12 cellular contexts compared by ENCODE assay signal in the genomic region with DNA sequence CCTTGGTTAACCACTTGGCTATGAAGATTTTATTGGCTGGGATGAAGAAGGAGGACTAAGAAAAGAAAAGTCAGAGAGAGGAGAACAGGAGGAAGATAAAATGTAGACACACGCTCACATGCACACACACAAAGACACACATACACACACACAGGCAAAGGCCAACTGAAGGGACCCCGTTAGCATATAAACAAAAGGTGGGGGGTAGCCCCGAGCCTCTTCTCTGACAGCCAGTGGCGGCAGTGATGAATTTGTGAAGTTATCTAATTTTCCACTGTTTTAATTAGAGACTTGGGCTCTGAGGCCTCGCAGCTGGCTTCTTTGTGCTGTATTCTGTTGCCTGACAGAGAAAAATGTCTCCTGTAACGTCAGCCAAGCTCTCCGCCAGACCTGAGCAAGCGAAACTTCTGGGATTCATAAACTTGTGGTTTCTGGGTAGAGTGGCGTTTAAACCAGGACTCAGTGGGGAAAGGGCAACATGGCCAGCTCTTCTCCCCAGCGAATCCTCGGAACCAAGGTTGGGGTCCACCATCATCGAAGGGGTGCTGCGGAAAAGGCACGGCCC.
DNase-seq lines count a peak whose midpoint lies in the region; TF ChIP-seq lines count a peak whose summit lies in the region.
"Had no signal": no experiment of that assay in that cellular context is flagged by ENCODE, and none has a peak within 500 bp of the region (broad histone marks: within the 10 kb centered on the region; RNA-seq: fewer than 3 reads in every experiment).

No MANE protein-coding gene starts in this region.

- H3K4me1 ChIP-seq in mesenchymal stem cell (ENCODE audit: control insufficient read depth, insufficient read depth, low read depth, low read length) (no peaks in the 10 kb centered on the region), right atrium auricular region (no peaks in the 10 kb centered on the region)
- H3K4me1 ChIP-seq: breast epithelium had no signal

- H3K27ac Mint-ChIP-seq in type B pancreatic cell = peak overlapping the region; percentile 48

- H3K4me2 ChIP-seq in mesenchymal stem cell (ENCODE audit: low read length, poor library complexity, severe bottlenecking) = no peak overlapping the region

- no peak overlapping the region for H2AK5ac ChIP-seq in mesenchymal stem cell (ENCODE audit: low read length, severe bottlenecking)

- H3K9ac ChIP-seq in mesenchymal stem cell (ENCODE audit: low read length) = peak overlapping the region; percentile 69

- peak overlapping the region; percentile 57 for H2BK15ac ChIP-seq in mesenchymal stem cell (ENCODE audit: low read depth, poor library complexity, severe bottlenecking)

- peak overlapping the region in 1 of 2 experiments; percentile 28 for H3K14ac ChIP-seq in mesenchymal stem cell (ENCODE audit: low read length in 2 of 2)

- H3K9me3 Mint-ChIP-seq in type B pancreatic cell = no peaks in the 10 kb centered on the region

- peak overlapping the region; percentile 65 to 92 for H2BK12ac ChIP-seq in mesenchymal stem cell (ENCODE audit: low read length in 2 of 2)

- peak overlapping the region; percentile 94 to 99 for H3K4ac ChIP-seq in mesenchymal stem cell (ENCODE audit: low read depth in 1 of 2, low read length in 2 of 2)

- H3K18ac ChIP-seq in mesenchymal stem cell (ENCODE audit: low read depth in 1 of 2, low read length in 2 of 2) = peak overlapping the region; percentile 90 to 97

- peak overlapping the region; percentile 29 for H3K4me3 Mint-ChIP-seq in type B pancreatic cell

- peaks cover 0 to 17% of the 10 kb centered on the region in 2 experiments for H3K27me3 ChIP-seq in mesenchymal stem cell (ENCODE audit: control insufficient read depth in 1 of 2, insufficient read depth in 1 of 2, low read length in 2 of 2)
- H3K27me3 ChIP-seq in right atrium auricular region = no peaks in the 10 kb centered on the region
- H3K27me3 ChIP-seq: upper lobe of left lung had no signal

- no peak for TF ChIP-seq CTCF in cardiac fibroblast (IDR thresholded peaks at IDR 0.05; ENCODE audit: low read depth, low read length)
- no peak for TF ChIP-seq CTCF in type B pancreatic cell (conservative IDR thresholded peaks at IDR 0.05)
- no peak for TF ChIP-seq CTCF in right atrium auricular region (IDR thresholded peaks at IDR 0.05)

- peak overlapping the region in 1 of 2 experiments; percentile 42 for H3K23ac ChIP-seq in mesenchymal stem cell (ENCODE audit: low read length in 2 of 2)

- H2AFZ ChIP-seq in mesenchymal stem cell (ENCODE audit: low read depth, low read length) = no peak overlapping the region

- H2BK5ac ChIP-seq in mesenchymal stem cell (ENCODE audit: low read depth, low read length, poor library complexity, severe bottlenecking) = no peak overlapping the region

- H3K9me3 ChIP-seq in mesenchymal stem cell (ENCODE audit: control insufficient read depth, low read length) (no peaks in the 10 kb centered on the region), right atrium auricular region (no peaks in the 10 kb centered on the region)
- H3K9me3 ChIP-seq: breast epithelium, upper lobe of left lung had no signal

- H3K27me3 Mint-ChIP-seq in type B pancreatic cell = peaks cover 32% of the 10 kb centered on the region

- H4K91ac ChIP-seq in mesenchymal stem cell (ENCODE audit: low read length) = peak overlapping the region; percentile 97

- H3K79me1 ChIP-seq in mesenchymal stem cell (replicated peaks; ENCODE audit: low read length, poor library complexity, severe bottlenecking) = no peaks in the 10 kb centered on the region

- peaks cover 31% of the 10 kb centered on the region for H3K4me1 Mint-ChIP-seq in type B pancreatic cell (ENCODE audit: unreplicated experiment)

- H4K8ac ChIP-seq in mesenchymal stem cell (ENCODE audit: low read length) = peak overlapping the region; percentile 83

- no peaks in the 10 kb centered on the region for H3K36me3 ChIP-seq in mesenchymal stem cell (ENCODE audit: control insufficient read depth in 1 of 2, insufficient read depth in 2 of 2, low read depth in 1 of 2, low read length in 2 of 2)
- H3K36me3 ChIP-seq in right atrium auricular region = no peaks in the 10 kb centered on the region
- H3K36me3 ChIP-seq: breast epithelium, upper lobe of left lung had no signal

- H3K27ac ChIP-seq in mesenchymal stem cell (ENCODE audit: low read length, poor library complexity, severe bottlenecking) (no peak overlapping the region), right atrium auricular region (no peak overlapping the region)
- H3K27ac ChIP-seq: breast epithelium, upper lobe of left lung had no signal

- H3K4me3 ChIP-seq in cardiac fibroblast (replicated peaks in 1 of 2; ENCODE audit: low read depth in 2 of 2, low read length in 2 of 2) = no peak overlapping the region
- peak overlapping the region in 1 of 2 experiments; percentile 50 for H3K4me3 ChIP-seq in mesenchymal stem cell (ENCODE audit: insufficient read depth in 1 of 2, low read depth in 1 of 2, low read length in 2 of 2)
- no peak overlapping the region for H3K4me3 ChIP-seq in right atrium auricular region
- H3K4me3 ChIP-seq: upper lobe of left lung had no signal

- intact Hi-C loops in cardiac septum (cut with DNase I) = no loop called here

- WGBS in mesenchymal stem cell = 26% methylated on average over 13 of the region's 14 CpGs

- H2BK120ac ChIP-seq in mesenchymal stem cell (ENCODE audit: low read depth, low read length) = peak overlapping the region; percentile 99

- H3K36me3 Mint-ChIP-seq in type B pancreatic cell = no peaks in the 10 kb centered on the region

- DNase-seq in HCEC 1CT (peak; percentile 86), cardiac fibroblast (ENCODE audit: low read depth in 2 of 2) (peak; percentile 40 to 85), mesenchymal stem cell (peak; percentile 97), type B pancreatic cell (ENCODE audit: extremely low spot score, unreplicated experiment) (no peak), SKM-1 treated with dmso at 0.1 percent for 144 hours (lab: John Stamatoyannopoulos, UW; ENCODE audit: unreplicated experiment) (no peak), cardiac septum (ENCODE audit: low spot score) (no peak), right atrium auricular region (ENCODE audit: low spot score) (no peak), DMS114 treated with DMSO at 0.1 percent for 48 hours (lab: John Stamatoyannopoulos, UW; ENCODE audit: unreplicated experiment) (no peak)
- DNase-seq: activated CD8-positive, alpha-beta memory T cell treated with anti-CD3 and anti-CD28 coated beads, Interleukin-2, amount 50 U/mL, for 4 hours; NCI-H187 treated with DMSO at 0.1 percent for 48 hours; upper lobe of left lung had no signal

Comparison
In these comparisons a context has a peak if more than half of its experiments do, and no peak if none do; other contexts are left out.
1. DNase-seq: peak in HCEC 1CT (single experiment), cardiac fibroblast (2 of 2) and mesenchymal stem cell (single experiment); none in type B pancreatic cell (single experiment), SKM-1 treated with dmso at 0.1 percent for 144 hours (single experiment), cardiac septum (single experiment), right atrium auricular region (single experiment) and DMS114 treated with DMSO at 0.1 percent for 48 hours (single experiment).